In genomic region chr9:2107906-2108451, GRCh38 we compare ENCODE assay signal across 11 cellular contexts.
"Had no signal": no experiment of that assay in that cellular context is flagged by ENCODE, and none has a peak within 500 bp of the region (broad histone marks: within the 10 kb centered on the region; RNA-seq: fewer than 3 reads in every experiment).

No MANE protein-coding gene starts in this region.

- H3K27ac ChIP-seq: ascending aorta, left lung, WERI-Rb-1 had no signal

- H3K4me3 Mint-ChIP-seq: activated CD4-positive, alpha-beta memory T cell treated with anti-CD3 and anti-CD28 coated beads, Interleukin-2, amount 10 ng/mL, durations not matched to agents 7 days and 5 days; memory B cell; naive thymus-derived CD8-positive, alpha-beta T cell; stimulated activated memory B cell treated with anti-CD40 and anti-IgM and Interleukin-4, amounts not matched to agents 10 μg/mL and 1 μg/mL and 100 μg/mL, for 72 hours had no signal

- DNase-seq: activated CD4-positive, alpha-beta memory T cell treated with anti-CD3 and anti-CD28 coated beads, Interleukin-2, amount 10 ng/mL, durations not matched to agents 7 days and 5 days; hippocampal formation; left lung; naive thymus-derived CD8-positive, alpha-beta T cell; occipital lobe; SHP77 treated with DMSO at 0.1 percent for 48 hours; WERI-Rb-1 had no signal

- H3K4me3 ChIP-seq: ascending aorta, left lung had no signal

- H3K4me1 Mint-ChIP-seq: memory B cell; stimulated activated memory B cell treated with anti-CD40 and anti-IgM and Interleukin-4, amounts not matched to agents 10 μg/mL and 1 μg/mL and 100 μg/mL, for 72 hours had no signal

- H3K27me3 ChIP-seq: ascending aorta, left lung had no signal

- H3K4me1 ChIP-seq: left lung had no signal

- H3K9me3 Mint-ChIP-seq: activated CD4-positive, alpha-beta memory T cell treated with anti-CD3 and anti-CD28 coated beads, Interleukin-2, amount 10 ng/mL, durations not matched to agents 7 days and 5 days; memory B cell; naive thymus-derived CD8-positive, alpha-beta T cell; stimulated activated memory B cell treated with anti-CD40 and anti-IgM and Interleukin-4, amounts not matched to agents 10 μg/mL and 1 μg/mL and 100 μg/mL, for 72 hours had no signal

- H3K27me3 Mint-ChIP-seq: activated CD4-positive, alpha-beta memory T cell treated with anti-CD3 and anti-CD28 coated beads, Interleukin-2, amount 10 ng/mL, durations not matched to agents 7 days and 5 days; memory B cell; naive thymus-derived CD8-positive, alpha-beta T cell; stimulated activated memory B cell treated with anti-CD40 and anti-IgM and Interleukin-4, amounts not matched to agents 10 μg/mL and 1 μg/mL and 100 μg/mL, for 72 hours had no signal

- H3K9me3 ChIP-seq: ascending aorta, left lung had no signal

- H3K27ac Mint-ChIP-seq: activated CD4-positive, alpha-beta memory T cell treated with anti-CD3 and anti-CD28 coated beads, Interleukin-2, amount 10 ng/mL, durations not matched to agents 7 days and 5 days; memory B cell; stimulated activated memory B cell treated with anti-CD40 and anti-IgM and Interleukin-4, amounts not matched to agents 10 μg/mL and 1 μg/mL and 100 μg/mL, for 72 hours had no signal

- ATAC-seq: esophagus mucosa; left lung; naive thymus-derived CD8-positive, alpha-beta T cell; stimulated activated memory B cell treated with anti-CD40 and anti-IgM and Interleukin-4, amounts not matched to agents 10 μg/mL and 1 μg/mL and 100 μg/mL, for 72 hours had no signal
